10 cellular contexts compared by ENCODE assay signal in genomic region chr4:2445571-2445970, GRCh38. TPM values are rescaled to one million over a fixed set of nuclear protein-coding genes. Genes with fewer than 3 reads are reported as not detected.
"Had no signal": no experiment of that assay in that cellular context is flagged by ENCODE, and none has a peak within 500 bp of the region (broad histone marks: within the 10 kb centered on the region; RNA-seq: fewer than 3 reads in every experiment).

No MANE protein-coding gene starts in this region.

- ATAC-seq: HepG2 had no signal

- H3K9me3 Mint-ChIP-seq: IgD-negative memory B cell had no signal

- H3K36me3 Mint-ChIP-seq: IgD-negative memory B cell had no signal

- H3K9ac ChIP-seq: KMS-11 had no signal

- H3K4me2 ChIP-seq: KMS-11 had no signal

- H3K27me3 Mint-ChIP-seq: IgD-negative memory B cell had no signal

- H3K27ac ChIP-seq: HL-60, KMS-11 had no signal

- DNase-seq: IMR-90, KBM-7, KG1 had no signal

- FAIRE-seq: HepG2, HTR-8/SVneo had no signal

- H3K27ac Mint-ChIP-seq: IgD-negative memory B cell had no signal

- H3K4me3 Mint-ChIP-seq: IgD-negative memory B cell had no signal

RNA-seq across cellular contexts. Expression of gene CFAP99, which starts 26.8 kb away (rescaled TPM):
- total RNA-seq: HepG2, HT-29, HT1080, IMR-90 had no signal
- polyA plus RNA-seq: HepG2, IgD-negative memory B cell, IMR-90 had no signal
